ENCODE assay signal across 15 cellular contexts in the genomic region with DNA sequence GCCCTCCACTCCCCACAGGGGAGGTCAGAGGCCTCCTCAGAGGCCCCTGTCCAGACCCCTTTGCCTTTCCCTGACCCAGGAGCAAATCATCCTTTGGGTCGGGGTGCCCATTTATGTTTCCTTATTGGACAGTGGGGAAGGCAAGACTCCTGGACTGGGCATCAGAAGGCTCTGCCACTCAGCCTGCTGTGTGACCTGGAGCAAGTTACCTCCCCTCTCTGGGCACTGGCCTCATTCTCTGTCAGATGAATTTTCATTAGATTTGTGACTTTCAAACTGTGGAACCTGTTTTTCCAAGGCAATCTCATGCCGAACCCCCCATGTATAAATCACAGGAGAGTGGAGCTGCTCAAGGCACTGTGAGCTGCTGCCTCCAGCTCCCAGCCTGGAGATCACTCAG.
"Had no signal": no experiment of that assay in that cellular context is flagged by ENCODE, and none has a peak within 500 bp of the region (broad histone marks: within the 10 kb centered on the region; RNA-seq: fewer than 3 reads in every experiment).

No MANE protein-coding gene starts in this region.

- DNase-seq: activated CD4-positive, alpha-beta T cell treated with anti-CD3 and anti-CD28 coated beads, Interleukin-2, amount 50 U/mL, for 1 hour; activated CD4-positive, CD25-positive, alpha-beta regulatory T cell; activated CD8-positive, alpha-beta memory T cell treated with anti-CD3 and anti-CD28 coated beads, Interleukin-2, amount 50 U/mL, for 4 hours; activated naive CD4-positive, alpha-beta T cell treated with anti-CD3 and anti-CD28 coated beads, Interleukin-2, amount 50 U/mL, for 16 hours; anterior cingulate cortex; glutamatergic neuron; immature natural killer cell; psoas muscle had no signal

- H3K9me3 Mint-ChIP-seq: immature natural killer cell; natural killer cell treated with Interleukin-12 subunit alpha and Interleukin-12 subunit beta and Interleukin-15 and Interleukin-18, amount 100 ng/mL, for 72 hours; stimulated activated effector memory CD8-positive, alpha-beta T cell treated with anti-CD3 and anti-CD28 coated beads, Interleukin-12 subunit alpha, Interleukin-12 subunit beta, amount 100 ng/mL, for 72 hours had no signal

- H3K36me3 ChIP-seq: breast epithelium, esophagus muscularis mucosa, right lobe of liver, suprapubic skin had no signal

- ATAC-seq: natural killer cell treated with Interleukin-12 subunit alpha and Interleukin-12 subunit beta and Interleukin-15 and Interleukin-18, amount 100 ng/mL, for 72 hours; psoas muscle; right lobe of liver; stimulated activated effector memory CD8-positive, alpha-beta T cell treated with anti-CD3 and anti-CD28 coated beads, Interleukin-12 subunit alpha, Interleukin-12 subunit beta, amount 100 ng/mL, for 72 hours had no signal

- H3K27me3 ChIP-seq: breast epithelium, esophagus muscularis mucosa, right lobe of liver, suprapubic skin had no signal

- H3K4me3 Mint-ChIP-seq: immature natural killer cell; natural killer cell treated with Interleukin-12 subunit alpha and Interleukin-12 subunit beta and Interleukin-15 and Interleukin-18, amount 100 ng/mL, for 72 hours; stimulated activated effector memory CD8-positive, alpha-beta T cell treated with anti-CD3 and anti-CD28 coated beads, Interleukin-12 subunit alpha, Interleukin-12 subunit beta, amount 100 ng/mL, for 72 hours had no signal

- H3K4me3 ChIP-seq: breast epithelium, esophagus muscularis mucosa, lung, psoas muscle, right lobe of liver, suprapubic skin had no signal

- H3K9me3 ChIP-seq: breast epithelium, esophagus muscularis mucosa, psoas muscle, right lobe of liver, suprapubic skin had no signal

- H3K27ac ChIP-seq: esophagus muscularis mucosa, psoas muscle, suprapubic skin had no signal

- H3K36me3 Mint-ChIP-seq: natural killer cell treated with Interleukin-12 subunit alpha and Interleukin-12 subunit beta and Interleukin-15 and Interleukin-18, amount 100 ng/mL, for 72 hours had no signal

- H3K27ac Mint-ChIP-seq: natural killer cell treated with Interleukin-12 subunit alpha and Interleukin-12 subunit beta and Interleukin-15 and Interleukin-18, amount 100 ng/mL, for 72 hours had no signal
